1 cellular context compared by ENCODE assay signal in genomic region chr2:70248145-70248809, GRCh38.
TF ChIP-seq lines count a peak whose summit lies in the region.

Gene TIA1, minus strand, starts transcription at chr2:70248628. Its CDS starts 198 bp downstream, at chr2:70248430.

TF ChIP-seq in K562, 482 proteins besides CTCF, POLR2A, EP300 and RAD21 (continued from another document and continues in another):
- TF ChIP-seq TCF15 (CRISPR knock-in tag; IDR thresholded peaks at IDR 0.05) = no peak
- no peak for TF ChIP-seq CGGBP1 (CRISPR knock-in tag; IDR thresholded peaks at IDR 0.05)
- no peak for TF ChIP-seq FOXA3 (CRISPR knock-in tag; conservative IDR thresholded peaks at IDR 0.05 in 1 of 2, IDR thresholded peaks at IDR 0.05 in 1 of 2)
- no peak for TF ChIP-seq GMEB1 (CRISPR knock-in tag; IDR thresholded peaks at IDR 0.05)
- no peak for TF ChIP-seq ETV6 (IDR thresholded peaks at IDR 0.05; ENCODE audit: borderline replicate concordance in 1 of 2, low read depth in 2 of 2, low read length in 1 of 2)
- TF ChIP-seq ETV6 (CRISPR knock-in tag; IDR thresholded peaks at IDR 0.05; ENCODE audit: borderline replicate concordance) = no peak
- TF ChIP-seq SMAD1 (IDR thresholded peaks at IDR 0.05; ENCODE audit: low read depth, low read length, partially characterized antibody) = peak; percentile 41
- TF ChIP-seq ARNT (IDR thresholded peaks at IDR 0.05) = no peak; a peak in 1 of 4 replicates
- no peak for TF ChIP-seq ZNF583 (CRISPR knock-in tag; IDR thresholded peaks at IDR 0.05)
- TF ChIP-seq ZNF431 (CRISPR knock-in tag; IDR thresholded peaks at IDR 0.05) = no peak
- no peak for TF ChIP-seq DPF2 (IDR thresholded peaks at IDR 0.05)
- no peak for TF ChIP-seq TBL1XR1 (IDR thresholded peaks at IDR 0.05; ENCODE audit: low read length in 2 of 2)
- TF ChIP-seq EWSR1 (IDR thresholded peaks at IDR 0.05; ENCODE audit: borderline replicate concordance, low read depth, partially characterized antibody) = no peak
- TF ChIP-seq NR4A1 (CRISPR knock-in tag; IDR thresholded peaks at IDR 0.05) = no peak
- no peak for TF ChIP-seq NR4A1 (tag; IDR thresholded peaks at IDR 0.05)
- TF ChIP-seq ZNF140 (CRISPR knock-in tag; IDR thresholded peaks at IDR 0.05) = no peak
- no peak for TF ChIP-seq ZNF764 (CRISPR knock-in tag; IDR thresholded peaks at IDR 0.05; ENCODE audit: low read depth)
- no peak for TF ChIP-seq XRCC3 (IDR thresholded peaks at IDR 0.05)
- TF ChIP-seq GATA2 (CRISPR knock-in tag; IDR thresholded peaks at IDR 0.05) = no peak
- no peak for TF ChIP-seq ZNF41 (CRISPR knock-in tag; conservative IDR thresholded peaks at IDR 0.05)
- no peak for TF ChIP-seq HMGXB4 (CRISPR knock-in tag; IDR thresholded peaks at IDR 0.05)
- TF ChIP-seq ZNF184 (CRISPR knock-in tag; IDR thresholded peaks at IDR 0.05) = no peak
- no peak for TF ChIP-seq MECOM (CRISPR knock-in tag; IDR thresholded peaks at IDR 0.05)
- TF ChIP-seq RAD51 (IDR thresholded peaks at IDR 0.05; ENCODE audit: borderline replicate concordance, low read depth) = no peak
- 0 out of 2 replicates have a peak, but pooled peaks have one; percentile 18 for TF ChIP-seq ZBTB33 (CRISPR knock-in tag; IDR thresholded peaks at IDR 0.05)
- no peak for TF ChIP-seq HOMEZ (CRISPR knock-in tag; IDR thresholded peaks at IDR 0.05)
- no peak for TF ChIP-seq C11orf30 (IDR thresholded peaks at IDR 0.05; ENCODE audit: low read depth)
- TF ChIP-seq ZNF584 (CRISPR knock-in tag; IDR thresholded peaks at IDR 0.05; ENCODE audit: low read depth) = no peak
- TF ChIP-seq ZNF57 (CRISPR knock-in tag; IDR thresholded peaks at IDR 0.05) = no peak
- TF ChIP-seq ZNF354B (CRISPR knock-in tag; IDR thresholded peaks at IDR 0.05) = no peak
- no peak for TF ChIP-seq HBP1 (CRISPR knock-in tag; IDR thresholded peaks at IDR 0.05)
- no peak for TF ChIP-seq ZKSCAN3 (CRISPR knock-in tag; IDR thresholded peaks at IDR 0.05)
- TF ChIP-seq POLR2B (IDR thresholded peaks at IDR 0.05; ENCODE audit: low read depth, partially characterized antibody) = peak; percentile 92
- TF ChIP-seq ZNF280B (CRISPR knock-in tag; IDR thresholded peaks at IDR 0.05) = no peak
- TF ChIP-seq HNRNPUL1 (IDR thresholded peaks at IDR 0.05; ENCODE audit: low read length) = no peak
- TF ChIP-seq MEIS2 (IDR thresholded peaks at IDR 0.05; ENCODE audit: partially characterized antibody) = peak; percentile 95
- no peak for TF ChIP-seq ZNF695 (CRISPR knock-in tag; IDR thresholded peaks at IDR 0.05)
- no peak for TF ChIP-seq ETV1 (tag; conservative IDR thresholded peaks at IDR 0.05; ENCODE audit: low read depth)
- TF ChIP-seq NFE2 (IDR thresholded peaks at IDR 0.05; ENCODE audit: low read depth) = no peak
- TF ChIP-seq FOXJ2 (tag; IDR thresholded peaks at IDR 0.05) = peak; percentile 83
- TF ChIP-seq MLX (CRISPR knock-in tag; conservative IDR thresholded peaks at IDR 0.05) = no peak
- TF ChIP-seq ZNF398 (CRISPR knock-in tag; IDR thresholded peaks at IDR 0.05) = no peak
- TF ChIP-seq E2F3 (CRISPR knock-in tag; IDR thresholded peaks at IDR 0.05) = no peak
- TF ChIP-seq HLTF (IDR thresholded peaks at IDR 0.05) = no peak
- TF ChIP-seq NFXL1 (CRISPR knock-in tag; IDR thresholded peaks at IDR 0.05) = no peak
- no peak for TF ChIP-seq HOXB6 (CRISPR knock-in tag; IDR thresholded peaks at IDR 0.05; ENCODE audit: borderline replicate concordance)
- TF ChIP-seq TAF7 (tag; IDR thresholded peaks at IDR 0.05) = peak; percentile 83
- TF ChIP-seq MTF1 (CRISPR knock-in tag; IDR thresholded peaks at IDR 0.05; ENCODE audit: borderline replicate concordance) = no peak
- TF ChIP-seq RBM34 (IDR thresholded peaks at IDR 0.05; ENCODE audit: borderline replicate concordance, insufficient read depth, low read length) = no peak
- TF ChIP-seq TFAM (CRISPR knock-in tag; conservative IDR thresholded peaks at IDR 0.05) = no peak
- TF ChIP-seq CREM (IDR thresholded peaks at IDR 0.05; ENCODE audit: low read depth) = no peak
- TF ChIP-seq CBX8 (IDR thresholded peaks at IDR 0.05; ENCODE audit: borderline replicate concordance, extremely low read depth, low read depth, low read length, poor library complexity, severe bottlenecking) = no peak
- no peak for TF ChIP-seq DLX4 (CRISPR knock-in tag; IDR thresholded peaks at IDR 0.05)
- no peak for TF ChIP-seq ZBTB26 (CRISPR knock-in tag; IDR thresholded peaks at IDR 0.05)
- no peak; the same call in 1 of the 2 replicates for TF ChIP-seq ZNF512 (tag; IDR thresholded peaks at IDR 0.05)
- no peak for TF ChIP-seq ZNF197 (CRISPR knock-in tag; IDR thresholded peaks at IDR 0.05; ENCODE audit: low read depth)
- peak; percentile 54; the same call in 1 of the 2 replicates for TF ChIP-seq ETV5 (CRISPR knock-in tag; IDR thresholded peaks at IDR 0.05; ENCODE audit: low read depth)
